In the genomic region with DNA sequence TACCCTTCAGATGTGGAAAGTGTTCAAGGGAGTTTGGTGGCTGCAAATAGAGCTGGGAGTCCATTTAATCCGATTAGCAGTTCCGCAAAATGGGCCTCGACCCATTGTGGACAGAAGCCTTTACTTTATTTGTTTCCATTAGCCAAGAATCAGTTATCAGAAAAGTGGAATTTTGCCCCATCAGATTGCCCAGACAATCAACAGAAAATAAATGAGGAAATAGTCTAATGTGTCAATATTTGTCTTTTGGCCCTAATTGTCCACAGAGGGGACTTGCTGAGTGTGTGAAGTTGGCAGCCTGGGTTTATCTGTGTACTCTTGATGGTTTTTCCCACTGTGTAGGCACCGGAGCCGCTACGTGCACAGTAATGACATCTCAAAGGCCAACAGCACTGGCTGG, we compare ENCODE assay signal across 34 cellular contexts.
"Had no signal": no experiment of that assay in that cellular context is flagged by ENCODE, and none has a peak within 500 bp of the region (broad histone marks: within the 10 kb centered on the region; RNA-seq: fewer than 3 reads in every experiment).

No MANE protein-coding gene starts in this region.

- H3K36me3 ChIP-seq: brain microvascular endothelial cell, WERI-Rb-1 had no signal

- H3K27me3 ChIP-seq: brain microvascular endothelial cell had no signal

- H2AFZ ChIP-seq: PC-9 had no signal

- H3K27ac Mint-ChIP-seq: activated CD4-positive, alpha-beta T cell treated with anti-CD3 and anti-CD28 coated beads, Interleukin-2, amount 10 ng/mL, durations not matched to agents 24 days and 14 days; activated CD8-positive, alpha-beta T cell treated with anti-CD3 and anti-CD28 coated beads for 36 hours; activated naive CD8-positive, alpha-beta T cell treated with anti-CD3 and anti-CD28 coated beads for 36 hours; activated T-cell treated with anti-CD3 and anti-CD28 coated beads, Interleukin-2, amount 50 U/mL, for 72 hours; activated T-helper 17 cell treated with anti-CD3 and anti-CD28 coated beads, Interleukin-2, amount 50 U/mL, for 72 hours had no signal

- FAIRE-seq: colon, K562, RCC 7860 had no signal

- H3K4me3 ChIP-seq: K562, PC-9 had no signal

- H3K4me3 Mint-ChIP-seq: activated CD4-positive, alpha-beta T cell treated with anti-CD3 and anti-CD28 coated beads, Interleukin-2, amount 10 ng/mL, durations not matched to agents 24 days and 14 days; activated CD8-positive, alpha-beta T cell treated with anti-CD3 and anti-CD28 coated beads for 36 hours; activated naive CD8-positive, alpha-beta T cell treated with anti-CD3 and anti-CD28 coated beads for 36 hours; activated T-cell treated with anti-CD3 and anti-CD28 coated beads, Interleukin-2, amount 50 U/mL, for 72 hours; activated T-helper 17 cell treated with anti-CD3 and anti-CD28 coated beads, Interleukin-2, amount 50 U/mL, for 72 hours had no signal

- H3K27ac ChIP-seq: brain microvascular endothelial cell, PC-9, RWPE1, WERI-Rb-1 had no signal

- H3K9me3 Mint-ChIP-seq: activated CD4-positive, alpha-beta T cell treated with anti-CD3 and anti-CD28 coated beads, Interleukin-2, amount 10 ng/mL, durations not matched to agents 24 days and 14 days; activated CD8-positive, alpha-beta T cell treated with anti-CD3 and anti-CD28 coated beads for 36 hours; activated naive CD8-positive, alpha-beta T cell treated with anti-CD3 and anti-CD28 coated beads for 36 hours; activated T-cell treated with anti-CD3 and anti-CD28 coated beads, Interleukin-2, amount 50 U/mL, for 72 hours; activated T-helper 17 cell treated with anti-CD3 and anti-CD28 coated beads, Interleukin-2, amount 50 U/mL, for 72 hours had no signal

- H3K27me3 Mint-ChIP-seq: activated CD4-positive, alpha-beta T cell treated with anti-CD3 and anti-CD28 coated beads, Interleukin-2, amount 10 ng/mL, durations not matched to agents 24 days and 14 days had no signal

- H3K4me2 ChIP-seq: PC-9 had no signal

- ATAC-seq: activated CD8-positive, alpha-beta T cell treated with anti-CD3 and anti-CD28 coated beads for 36 hours; activated T-cell treated with anti-CD3 and anti-CD28 coated beads, Interleukin-2, amount 50 U/mL, for 72 hours; activated T-helper 17 cell treated with anti-CD3 and anti-CD28 coated beads, Interleukin-2, amount 50 U/mL, for 72 hours; K562; Right ventricle myocardium inferior had no signal

- H3K36me3 Mint-ChIP-seq: activated naive CD8-positive, alpha-beta T cell treated with anti-CD3 and anti-CD28 coated beads for 36 hours had no signal

- H3K4me1 Mint-ChIP-seq: activated CD4-positive, alpha-beta T cell treated with anti-CD3 and anti-CD28 coated beads, Interleukin-2, amount 10 ng/mL, durations not matched to agents 24 days and 14 days; activated naive CD8-positive, alpha-beta T cell treated with anti-CD3 and anti-CD28 coated beads for 36 hours; activated T-helper 17 cell treated with anti-CD3 and anti-CD28 coated beads, Interleukin-2, amount 50 U/mL, for 72 hours had no signal

- DNase-seq: activated CD4-positive, alpha-beta T cell treated with anti-CD3 and anti-CD28 coated beads, Interleukin-2, amount 10 ng/mL, durations not matched to agents 24 days and 14 days; activated CD4-positive, alpha-beta T cell treated with anti-CD3 and anti-CD28 coated beads, Interleukin-2, amount 50 U/mL, for 4 hours; activated CD8-positive, alpha-beta T cell treated with anti-CD3 and anti-CD28 coated beads for 36 hours; activated effector memory CD4-positive, alpha-beta T cell treated with anti-CD3 and anti-CD28 coated beads, Interleukin-2, amount 50 U/mL, for 16 hours; activated naive CD4-positive, alpha-beta T cell; activated naive CD4-positive, alpha-beta T cell treated with anti-CD3 and anti-CD28 coated beads, Interleukin-2, amount 50 U/mL, for 16 hours; activated naive CD8-positive, alpha-beta T cell treated with anti-CD3 and anti-CD28 coated beads for 36 hours; activated T-cell treated with anti-CD3 and anti-CD28 coated beads, Interleukin-2, amount 50 U/mL, for 1 hour; activated T-cell treated with anti-CD3 and anti-CD28 coated beads, Interleukin-2, amount 50 U/mL, for 72 hours; amniotic stem cell; aorta; brain microvascular endothelial cell; central memory CD4-positive, alpha-beta T cell; NCI-H1105 treated with DMSO at 0.1 percent for 48 hours; NCI-H1436; NCI-H187; NCI-H2171 treated with DMSO at 0.1 percent for 48 hours; NCI-H2227 treated with DMSO at 0.1 percent for 48 hours; NCI-H446 treated with DMSO at 0.1 percent for 48 hours; NCI-H524; NCI-H69; PC-9; SIG-M5; SW 1271; T-helper 1 cell; T-helper 2 cell; T-helper 9 cell; WERI-Rb-1 had no signal
